In the genomic region with DNA sequence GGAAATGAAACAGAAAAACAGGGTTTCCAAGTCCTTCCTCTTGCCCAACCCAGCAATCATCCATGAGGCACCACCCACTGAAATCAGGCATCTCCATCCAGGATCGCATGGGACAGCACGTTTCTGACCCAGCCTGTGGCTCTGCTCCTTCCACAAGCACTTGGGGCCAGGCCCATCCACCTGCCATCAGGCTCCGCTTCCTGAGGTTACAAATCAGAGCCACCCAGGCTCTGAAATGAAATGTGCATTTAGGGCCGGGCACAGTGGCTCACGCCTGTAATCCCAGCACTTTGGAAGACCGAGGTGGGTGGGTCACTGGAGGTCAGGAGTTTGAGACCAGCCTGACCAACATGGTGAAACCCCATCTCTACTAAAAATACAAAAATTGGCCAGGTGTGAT, we compare ENCODE assay signal across 30 cellular contexts. TPM values are rescaled to one million over a fixed set of nuclear protein-coding genes. Genes with fewer than 3 reads are reported as not detected.
"Had no signal": no experiment of that assay in that cellular context is flagged by ENCODE, and none has a peak within 500 bp of the region (broad histone marks: within the 10 kb centered on the region; RNA-seq: fewer than 3 reads in every experiment).

No MANE protein-coding gene starts in this region.

- H3K27ac ChIP-seq: dorsolateral prefrontal cortex, esophagus muscularis mucosa, heart right ventricle, neural progenitor cell, ovary, psoas muscle, sigmoid colon, thoracic aorta, tibial nerve, upper lobe of right lung, vagina had no signal

- H3K9ac ChIP-seq: neural progenitor cell had no signal

- H3K9me3 ChIP-seq: esophagus muscularis mucosa, heart right ventricle, ovary, psoas muscle, sigmoid colon, thoracic aorta, tibial nerve, upper lobe of right lung, vagina had no signal

- H3K4me3 ChIP-seq: dorsolateral prefrontal cortex, esophagus muscularis mucosa, heart right ventricle, neural progenitor cell, ovary, psoas muscle, sigmoid colon, thoracic aorta, tibial nerve, upper lobe of right lung, vagina had no signal

- H3K36me3 ChIP-seq: esophagus muscularis mucosa, heart right ventricle, neural progenitor cell, ovary, sigmoid colon, thoracic aorta, tibial nerve, upper lobe of right lung, vagina had no signal

- DNase-seq: cerebellar nuclear complex; effector CD4-positive, alpha-beta T cell; foreskin melanocyte; glutamatergic neuron; heart right ventricle; hippocampal formation; mesenchymal stem cell; naive thymus-derived CD4-positive, alpha-beta T cell; nucleus accumbens; ovary; psoas muscle; right cardiac atrium; sigmoid colon; stimulated activated CD4-positive, alpha-beta T cell treated with anti-CD3 and anti-CD28 coated beads, Interleukin-2, amount 100 ng/mL, for 48 hours; stimulated activated naive B cell treated with anti-CD40 and anti-IgM and Interleukin-4, amounts not matched to agents 10 μg/mL and 1 μg/mL and 100 μg/mL, for 72 hours; upper lobe of right lung had no signal

- FAIRE-seq: colon, islet of Langerhans had no signal

- H3K4me1 ChIP-seq: esophagus muscularis mucosa, heart right ventricle, neural progenitor cell, psoas muscle, sigmoid colon, tibial nerve, upper lobe of right lung, vagina had no signal

- H3K4me2 ChIP-seq: neural progenitor cell had no signal

- H2AFZ ChIP-seq: neural progenitor cell had no signal

- H3K27me3 ChIP-seq: neural progenitor cell, ovary, sigmoid colon, tibial nerve, vagina had no signal

- ATAC-seq: heart right ventricle; naive thymus-derived CD4-positive, alpha-beta T cell; psoas muscle; right cardiac atrium; stimulated activated naive B cell treated with anti-CD40 and anti-IgM and Interleukin-4, amounts not matched to agents 10 μg/mL and 1 μg/mL and 100 μg/mL, for 72 hours; upper lobe of right lung had no signal

RNA-seq across cellular contexts. Expression of a gene that starts 0.7 kb away (rescaled TPM):
- total RNA-seq: heart right ventricle; lung microvascular endothelial cell; mesothelial cell of epicardium; mucosa of gallbladder; naive thymus-derived CD4-positive, alpha-beta T cell; psoas muscle; renal cortical epithelial cell; right cardiac atrium; sigmoid colon; skeletal muscle tissue; thoracic aorta; upper lobe of right lung had no signal
- polyA plus RNA-seq: naive thymus-derived CD4-positive, alpha-beta T cell; ovary had no signal

RNA-seq across cellular contexts. Expression of a gene that starts 15.4 kb away (rescaled TPM):
- total RNA-seq: dorsolateral prefrontal cortex; esophagus muscularis mucosa; heart right ventricle; lung microvascular endothelial cell; mesothelial cell of epicardium; mucosa of gallbladder; naive thymus-derived CD4-positive, alpha-beta T cell; ovary; psoas muscle; renal cortical epithelial cell; right cardiac atrium; sigmoid colon; thoracic aorta had no signal
- polyA plus RNA-seq: naive thymus-derived CD4-positive, alpha-beta T cell; ovary had no signal

RNA-seq across cellular contexts. Expression of a gene that starts 35.6 kb away (rescaled TPM):
- total RNA-seq: dorsolateral prefrontal cortex; heart right ventricle; lung microvascular endothelial cell; mucosa of gallbladder; naive thymus-derived CD4-positive, alpha-beta T cell; renal cortical epithelial cell; right cardiac atrium; sigmoid colon; skeletal muscle tissue; thoracic aorta; tibial nerve had no signal
- polyA plus RNA-seq: naive thymus-derived CD4-positive, alpha-beta T cell; ovary had no signal

RNA-seq across cellular contexts. Expression of a gene that starts 53.6 kb away (rescaled TPM):
- total RNA-seq: esophagus muscularis mucosa; heart right ventricle; lower leg skin; lung microvascular endothelial cell; mucosa of gallbladder; naive thymus-derived CD4-positive, alpha-beta T cell; ovary; psoas muscle; renal cortical epithelial cell; right cardiac atrium; sigmoid colon; skeletal muscle tissue; thoracic aorta; tibial nerve; upper lobe of right lung; vagina had no signal
- polyA plus RNA-seq: heart right ventricle; naive thymus-derived CD4-positive, alpha-beta T cell; ovary; psoas muscle; right cardiac atrium; sigmoid colon had no signal
